8 cellular contexts compared by ENCODE assay signal in the genomic region with DNA sequence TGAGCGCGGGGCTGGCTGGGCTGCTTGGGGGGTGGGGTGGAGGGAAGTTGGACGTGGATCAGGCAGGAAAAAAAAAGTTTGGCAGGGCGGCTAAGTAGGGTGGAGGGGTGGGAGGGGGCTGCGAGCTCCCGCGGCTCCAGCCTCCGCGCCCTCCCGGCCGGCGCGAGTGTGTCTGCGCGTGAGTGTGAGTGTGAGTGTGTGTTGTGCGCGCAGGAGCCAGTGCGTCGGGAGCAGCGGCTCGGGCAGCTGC. TPM values are rescaled to one million over a fixed set of nuclear protein-coding genes. Genes with fewer than 3 reads are reported as not detected.
DNase-seq lines count a peak whose midpoint lies in the region; ATAC-seq and TF ChIP-seq lines count a peak whose summit lies in the region.

No MANE protein-coding gene starts in this region.

- H3K36me3 ChIP-seq in brain microvascular endothelial cell (replicated peaks) (no peaks in the 10 kb centered on the region), upper lobe of left lung (no peaks in the 10 kb centered on the region)

- peak overlapping the region; percentile 78 for H3K4me3 ChIP-seq in brain microvascular endothelial cell (ENCODE audit: low read depth, low read length)
- peak overlapping the region; percentile 73 for H3K4me3 ChIP-seq in lower leg skin (ENCODE audit: low read depth, poor library complexity, severe bottlenecking)
- peak overlapping the region; percentile 43 to 88 (median 73) for H3K4me3 ChIP-seq in upper lobe of left lung

- H3K9me3 Mint-ChIP-seq in activated CD4-positive, alpha-beta T cell treated with anti-CD3 and anti-CD28 coated beads, Interleukin-2, amount 10 ng/mL, durations not matched to agents 7 days and 5 days = no peaks in the 10 kb centered on the region

- peaks cover 58% of the 10 kb centered on the region for H3K4me1 Mint-ChIP-seq in activated CD4-positive, alpha-beta T cell treated with anti-CD3 and anti-CD28 coated beads, Interleukin-2, amount 10 ng/mL, durations not matched to agents 7 days and 5 days

- H3K27me3 Mint-ChIP-seq in activated CD4-positive, alpha-beta T cell treated with anti-CD3 and anti-CD28 coated beads, Interleukin-2, amount 10 ng/mL, durations not matched to agents 7 days and 5 days = no peaks in the 10 kb centered on the region

- intact Hi-C loops in lower leg skin (cut with DNase I; ENCODE audit: low total_unique reads) = no loop called here

- peak overlapping the region; percentile 67 for H3K27ac ChIP-seq in brain microvascular endothelial cell
- H3K27ac ChIP-seq in upper lobe of left lung = peak overlapping the region; percentile 94 to 98 (median 98)

- peak overlapping the region; percentile 98 for H3K27ac Mint-ChIP-seq in activated CD4-positive, alpha-beta T cell treated with anti-CD3 and anti-CD28 coated beads, Interleukin-2, amount 10 ng/mL, durations not matched to agents 7 days and 5 days

- CTCF ChIA-PET in activated CD4-positive, alpha-beta T cell treated with anti-CD3 and anti-CD28 coated beads, Interleukin-2, amount 10 ng/mL, durations not matched to agents 7 days and 5 days (lab: Charles Lee) = interaction anchor here (0.6 kb wide), 1 partner anchor 1359 kb away, joined by 3 read pairs; no protein-coding TSS in a partner anchor

- in situ Hi-C loops in brain microvascular endothelial cell (cut with HindIII; ENCODE audit: low pct_ligation_motif_present, low sequenced_read_pairs) = no loop called here

- TF ChIP-seq CTCF in brain microvascular endothelial cell (IDR thresholded peaks at IDR 0.05; ENCODE audit: low read depth, low read length, missing control alignments) = no peak
- no peak for TF ChIP-seq CTCF in lower leg skin (IDR thresholded peaks at IDR 0.05)
- no peak for TF ChIP-seq CTCF in upper lobe of left lung (IDR thresholded peaks at IDR 0.05)

- peaks cover 24% of the 10 kb centered on the region for H3K36me3 Mint-ChIP-seq in activated CD4-positive, alpha-beta T cell treated with anti-CD3 and anti-CD28 coated beads, Interleukin-2, amount 10 ng/mL, durations not matched to agents 7 days and 5 days (ENCODE audit: low read depth)

- H3K4me3 Mint-ChIP-seq in activated CD4-positive, alpha-beta T cell treated with anti-CD3 and anti-CD28 coated beads, Interleukin-2, amount 10 ng/mL, durations not matched to agents 7 days and 5 days = peak overlapping the region; percentile 100

- TF ChIP-seq EP300 in upper lobe of left lung (IDR thresholded peaks at IDR 0.05) = no peak

- ATAC-seq in upper lobe of left lung (ENCODE audit: low FRiP score in 2 of 2) (peak in 1 of 2 donors; percentile 2), HG02642 (IDR thresholded peaks at IDR 0.05; ENCODE audit: poor library complexity, unreplicated experiment) (no peak), HG03520 (IDR thresholded peaks at IDR 0.05; ENCODE audit: unreplicated experiment) (no peak), HG03457 (IDR thresholded peaks at IDR 0.05; ENCODE audit: unreplicated experiment) (no peak)

- no peaks in the 10 kb centered on the region for H3K9me3 ChIP-seq in upper lobe of left lung

- WGBS in lower leg skin, 2 donors = 0 to 1% methylated on average over 21 of the region's 21 CpGs
- WGBS in upper lobe of left lung, 2 donors = 0% methylated on average over 15 to 21 of the region's 21 CpGs

- H3K27me3 ChIP-seq in brain microvascular endothelial cell (replicated peaks) = no peaks in the 10 kb centered on the region
- H3K27me3 ChIP-seq in upper lobe of left lung = no peaks in the 10 kb centered on the region

- H3K4me1 ChIP-seq in upper lobe of left lung = peaks cover 20 to 45% (median 36%) of the 10 kb centered on the region in 4 donors

- POLR2A ChIA-PET in activated CD4-positive, alpha-beta T cell treated with anti-CD3 and anti-CD28 coated beads, Interleukin-2, amount 10 ng/mL, durations not matched to agents 7 days and 5 days (lab: Charles Lee) = no interaction called here

- TF ChIP-seq POLR2A in lower leg skin (IDR thresholded peaks at IDR 0.05) (no peak), upper lobe of left lung (IDR thresholded peaks at IDR 0.05) (no peak)

- DNase-seq in activated CD4-positive, alpha-beta T cell treated with anti-CD3 and anti-CD28 coated beads, Interleukin-2, amount 10 ng/mL, durations not matched to agents 7 days and 5 days = no peak
- DNase-seq in activated CD4-positive, alpha-beta T cell treated with anti-CD3 and anti-CD28 coated beads, Interleukin-2, amount 50 U/mL, for 48 hours = no peak
- DNase-seq in brain microvascular endothelial cell = no peak
- no peak for DNase-seq in lower leg skin (ENCODE audit: low spot score in 2 of 2)
- DNase-seq in upper lobe of left lung = no peak

RNA-seq across cellular contexts. Expression of gene SMARCA2, which starts 2.0 kb away (rescaled TPM):
- 100 to 1,000 TPM; 264 to 274 TPM for total RNA-seq in activated CD4-positive, alpha-beta T cell treated with anti-CD3 and anti-CD28 coated beads, Interleukin-2, amount 10 ng/mL, durations not matched to agents 7 days and 5 days
- 100 to 1,000 TPM; 111 to 130 (median 114) TPM for total RNA-seq in lower leg skin
- 100 to 1,000 TPM in 5 of 6 donors, 10 to 100 TPM in 1; 74.3 to 210 (median 139) TPM for total RNA-seq in upper lobe of left lung
